Comparison of ENCODE assay signal across 8 cellular contexts in the genomic region with DNA sequence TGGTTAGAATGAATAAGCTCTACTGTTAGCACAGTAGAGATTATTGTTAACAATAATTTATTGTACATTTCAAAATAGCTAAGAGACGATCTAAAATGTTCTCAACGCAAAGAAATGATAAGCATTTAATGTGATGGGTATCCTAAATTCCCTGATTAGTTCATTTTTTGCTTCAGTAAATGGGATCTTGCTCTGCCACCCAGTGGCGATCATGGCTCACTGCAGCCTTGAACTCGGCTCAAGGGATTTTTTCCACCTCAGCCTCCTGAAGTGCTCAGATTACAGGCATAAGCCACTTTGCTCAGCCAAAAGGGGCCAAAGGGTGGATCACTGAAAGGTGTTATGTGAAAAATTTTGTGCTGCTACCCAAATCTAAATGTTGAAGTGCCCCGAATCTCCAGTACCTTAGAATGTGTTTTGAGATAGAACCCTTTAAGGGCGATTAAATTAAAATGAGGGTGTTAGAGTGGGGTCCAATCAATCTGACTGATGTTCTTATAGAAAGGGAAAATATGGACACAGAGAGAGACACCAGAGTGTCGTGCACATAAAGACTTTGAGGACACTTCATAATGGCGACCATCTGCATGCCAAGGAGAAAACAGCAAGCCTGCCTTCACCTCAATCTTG. TPM values are rescaled to one million over a fixed set of nuclear protein-coding genes. Genes with fewer than 3 reads are reported as not detected.
A peak's percentile ranks its signal among the peaks of the same experiment; 100 is the strongest.
DNase-seq lines count a peak whose midpoint lies in the region; ATAC-seq and TF ChIP-seq lines count a peak whose summit lies in the region.

No MANE protein-coding gene starts in this region.

- no peaks in the 10 kb centered on the region for H3K27me3 ChIP-seq in sigmoid colon

- no peak overlapping the region for H3K27ac Mint-ChIP-seq in activated naive CD8-positive, alpha-beta T cell treated with anti-CD3 and anti-CD28 coated beads, Interleukin-2, amount 50 U/mL, for 24 hours

- H3K36me3 ChIP-seq in sigmoid colon = no peaks in the 10 kb centered on the region

- WGBS in sigmoid colon, 2 donors = 18% methylated on average over 8 of the region's 8 CpGs

- no peaks in the 10 kb centered on the region for H3K36me3 Mint-ChIP-seq in activated naive CD8-positive, alpha-beta T cell treated with anti-CD3 and anti-CD28 coated beads, Interleukin-2, amount 50 U/mL, for 24 hours (ENCODE audit: low read depth)

- ATAC-seq in SK-N-SH treated with all-trans-retinoic acid at 6 μM for 48 hours (peak; percentile 87), left ventricle myocardium superior (peak; percentile 65), GM18907 (IDR thresholded peaks at IDR 0.05; ENCODE audit: unreplicated experiment) (no peak), GM18519 (IDR thresholded peaks at IDR 0.05; ENCODE audit: low FRiP score, unreplicated experiment) (no peak)
- no peak for ATAC-seq in activated naive CD8-positive, alpha-beta T cell treated with anti-CD3 and anti-CD28 coated beads, Interleukin-2, amount 50 U/mL, for 24 hours

- no peak overlapping the region for H3K4me3 Mint-ChIP-seq in activated naive CD8-positive, alpha-beta T cell treated with anti-CD3 and anti-CD28 coated beads, Interleukin-2, amount 50 U/mL, for 24 hours

- no peak for TF ChIP-seq POLR2A in sigmoid colon (IDR thresholded peaks at IDR 0.05)

- H3K27me3 Mint-ChIP-seq in activated naive CD8-positive, alpha-beta T cell treated with anti-CD3 and anti-CD28 coated beads, Interleukin-2, amount 50 U/mL, for 24 hours = no peaks in the 10 kb centered on the region

- peaks cover 0 to 4% (median 0%) of the 10 kb centered on the region in 4 donors for H3K4me1 ChIP-seq in sigmoid colon

- peak; percentile 33 for DNase-seq in DMS 273 treated with DMSO at 0.1 percent for 48 hours (lab: John Stamatoyannopoulos, UW)
- peak; percentile 38 for DNase-seq in KG1 (lab: John Stamatoyannopoulos, UW)
- DNase-seq in activated naive CD8-positive, alpha-beta T cell treated with anti-CD3 and anti-CD28 coated beads, Interleukin-2, amount 50 U/mL, for 24 hours = peak; percentile 54
- peak; percentile 54 for DNase-seq in left ventricle myocardium superior
- peak; percentile 75 for DNase-seq in sigmoid colon

- no peak overlapping the region for H3K27ac ChIP-seq in sigmoid colon

- no peaks in the 10 kb centered on the region for H3K9me3 Mint-ChIP-seq in activated naive CD8-positive, alpha-beta T cell treated with anti-CD3 and anti-CD28 coated beads, Interleukin-2, amount 50 U/mL, for 24 hours

- no peaks in the 10 kb centered on the region for H3K4me1 Mint-ChIP-seq in activated naive CD8-positive, alpha-beta T cell treated with anti-CD3 and anti-CD28 coated beads, Interleukin-2, amount 50 U/mL, for 24 hours

- H3K9me3 ChIP-seq in sigmoid colon = no peaks in the 10 kb centered on the region

- peak; percentile 76 to 90 (median 82) for TF ChIP-seq CTCF in sigmoid colon (IDR thresholded peaks at IDR 0.05)

- intact Hi-C loops in left ventricle myocardium superior (cut with micrococcal nuclease) = loop anchor here (2.0 kb wide), 1 partner anchor 99 kb away; a partner anchor contains a TSS
- intact Hi-C loops in sigmoid colon (cut with DNase I) = loop anchor here (1.0 kb wide), 1 partner anchor 99 kb away; a partner anchor contains a TSS

- H3K4me3 ChIP-seq in sigmoid colon = no peak overlapping the region

- TF ChIP-seq EP300 in sigmoid colon (IDR thresholded peaks at IDR 0.05) = no peak

TF ChIP-seq in SK-N-SH treated with all-trans-retinoic acid at 6 μM for 48 hours, 23 proteins besides CTCF, POLR2A, EP300 and RAD21 (continues in another document):
- no peak for TF ChIP-seq ESRRG (CRISPR knock-in tag; IDR thresholded peaks at IDR 0.05)
- TF ChIP-seq, protein P1, sequence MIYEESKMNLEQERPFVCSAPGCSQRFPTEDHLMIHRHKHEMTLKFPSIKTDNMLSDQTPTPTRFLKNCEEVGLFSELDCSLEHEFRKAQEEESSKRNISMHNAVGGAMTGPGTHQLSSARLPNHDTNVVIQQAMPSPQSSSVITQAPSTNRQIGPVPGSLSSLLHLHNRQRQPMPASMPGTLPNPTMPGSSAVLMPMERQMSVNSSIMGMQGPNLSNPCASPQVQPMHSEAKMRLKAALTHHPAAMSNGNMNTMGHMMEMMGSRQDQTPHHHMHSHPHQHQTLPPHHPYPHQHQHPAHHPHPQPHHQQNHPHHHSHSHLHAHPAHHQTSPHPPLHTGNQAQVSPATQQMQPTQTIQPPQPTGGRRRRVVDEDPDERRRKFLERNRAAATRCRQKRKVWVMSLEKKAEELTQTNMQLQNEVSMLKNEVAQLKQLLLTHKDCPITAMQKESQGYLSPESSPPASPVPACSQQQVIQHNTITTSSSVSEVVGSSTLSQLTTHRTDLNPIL (CRISPR knock-in tag; IDR thresholded peaks at IDR 0.05; ENCODE audit: low read depth) = no peak
- TF ChIP-seq, protein P2, sequence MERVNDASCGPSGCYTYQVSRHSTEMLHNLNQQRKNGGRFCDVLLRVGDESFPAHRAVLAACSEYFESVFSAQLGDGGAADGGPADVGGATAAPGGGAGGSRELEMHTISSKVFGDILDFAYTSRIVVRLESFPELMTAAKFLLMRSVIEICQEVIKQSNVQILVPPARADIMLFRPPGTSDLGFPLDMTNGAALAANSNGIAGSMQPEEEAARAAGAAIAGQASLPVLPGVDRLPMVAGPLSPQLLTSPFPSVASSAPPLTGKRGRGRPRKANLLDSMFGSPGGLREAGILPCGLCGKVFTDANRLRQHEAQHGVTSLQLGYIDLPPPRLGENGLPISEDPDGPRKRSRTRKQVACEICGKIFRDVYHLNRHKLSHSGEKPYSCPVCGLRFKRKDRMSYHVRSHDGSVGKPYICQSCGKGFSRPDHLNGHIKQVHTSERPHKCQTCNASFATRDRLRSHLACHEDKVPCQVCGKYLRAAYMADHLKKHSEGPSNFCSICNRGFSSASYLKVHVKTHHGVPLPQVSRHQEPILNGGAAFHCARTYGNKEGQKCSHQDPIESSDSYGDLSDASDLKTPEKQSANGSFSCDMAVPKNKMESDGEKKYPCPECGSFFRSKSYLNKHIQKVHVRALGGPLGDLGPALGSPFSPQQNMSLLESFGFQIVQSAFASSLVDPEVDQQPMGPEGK (CRISPR knock-in tag; IDR thresholded peaks at IDR 0.05; ENCODE audit: borderline replicate concordance) = no peak
- TF ChIP-seq ZFP30 (CRISPR knock-in tag; IDR thresholded peaks at IDR 0.05) = no peak
- TF ChIP-seq, protein P3, sequence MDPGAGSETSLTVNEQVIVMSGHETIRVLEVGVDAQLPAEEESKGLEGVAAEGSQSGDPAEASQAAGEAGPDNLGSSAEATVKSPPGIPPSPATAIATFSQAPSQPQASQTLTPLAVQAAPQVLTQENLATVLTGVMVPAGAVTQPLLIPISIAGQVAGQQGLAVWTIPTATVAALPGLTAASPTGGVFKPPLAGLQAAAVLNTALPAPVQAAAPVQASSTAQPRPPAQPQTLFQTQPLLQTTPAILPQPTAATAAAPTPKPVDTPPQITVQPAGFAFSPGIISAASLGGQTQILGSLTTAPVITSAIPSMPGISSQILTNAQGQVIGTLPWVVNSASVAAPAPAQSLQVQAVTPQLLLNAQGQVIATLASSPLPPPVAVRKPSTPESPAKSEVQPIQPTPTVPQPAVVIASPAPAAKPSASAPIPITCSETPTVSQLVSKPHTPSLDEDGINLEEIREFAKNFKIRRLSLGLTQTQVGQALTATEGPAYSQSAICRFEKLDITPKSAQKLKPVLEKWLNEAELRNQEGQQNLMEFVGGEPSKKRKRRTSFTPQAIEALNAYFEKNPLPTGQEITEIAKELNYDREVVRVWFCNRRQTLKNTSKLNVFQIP (CRISPR knock-in tag; IDR thresholded peaks at IDR 0.05; ENCODE audit: borderline replicate concordance, low read depth) = no peak
- no peak for TF ChIP-seq BACH2 (CRISPR knock-in tag; IDR thresholded peaks at IDR 0.05; ENCODE audit: borderline replicate concordance)
- no peak for TF ChIP-seq GLIS3 (CRISPR knock-in tag; IDR thresholded peaks at IDR 0.05)
- TF ChIP-seq TCF4 (CRISPR knock-in tag; IDR thresholded peaks at IDR 0.05; ENCODE audit: borderline replicate concordance) = no peak
- no peak for TF ChIP-seq ZFP3 (CRISPR knock-in tag; IDR thresholded peaks at IDR 0.05)
- no peak for TF ChIP-seq OSR1 (CRISPR knock-in tag; IDR thresholded peaks at IDR 0.05)
- TF ChIP-seq, protein P4, sequence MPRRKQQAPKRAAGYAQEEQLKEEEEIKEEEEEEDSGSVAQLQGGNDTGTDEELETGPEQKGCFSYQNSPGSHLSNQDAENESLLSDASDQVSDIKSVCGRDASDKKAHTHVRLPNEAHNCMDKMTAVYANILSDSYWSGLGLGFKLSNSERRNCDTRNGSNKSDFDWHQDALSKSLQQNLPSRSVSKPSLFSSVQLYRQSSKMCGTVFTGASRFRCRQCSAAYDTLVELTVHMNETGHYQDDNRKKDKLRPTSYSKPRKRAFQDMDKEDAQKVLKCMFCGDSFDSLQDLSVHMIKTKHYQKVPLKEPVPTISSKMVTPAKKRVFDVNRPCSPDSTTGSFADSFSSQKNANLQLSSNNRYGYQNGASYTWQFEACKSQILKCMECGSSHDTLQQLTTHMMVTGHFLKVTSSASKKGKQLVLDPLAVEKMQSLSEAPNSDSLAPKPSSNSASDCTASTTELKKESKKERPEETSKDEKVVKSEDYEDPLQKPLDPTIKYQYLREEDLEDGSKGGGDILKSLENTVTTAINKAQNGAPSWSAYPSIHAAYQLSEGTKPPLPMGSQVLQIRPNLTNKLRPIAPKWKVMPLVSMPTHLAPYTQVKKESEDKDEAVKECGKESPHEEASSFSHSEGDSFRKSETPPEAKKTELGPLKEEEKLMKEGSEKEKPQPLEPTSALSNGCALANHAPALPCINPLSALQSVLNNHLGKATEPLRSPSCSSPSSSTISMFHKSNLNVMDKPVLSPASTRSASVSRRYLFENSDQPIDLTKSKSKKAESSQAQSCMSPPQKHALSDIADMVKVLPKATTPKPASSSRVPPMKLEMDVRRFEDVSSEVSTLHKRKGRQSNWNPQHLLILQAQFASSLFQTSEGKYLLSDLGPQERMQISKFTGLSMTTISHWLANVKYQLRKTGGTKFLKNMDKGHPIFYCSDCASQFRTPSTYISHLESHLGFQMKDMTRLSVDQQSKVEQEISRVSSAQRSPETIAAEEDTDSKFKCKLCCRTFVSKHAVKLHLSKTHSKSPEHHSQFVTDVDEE (CRISPR knock-in tag; IDR thresholded peaks at IDR 0.05) = no peak
- TF ChIP-seq CSDC2 (CRISPR knock-in tag; IDR thresholded peaks at IDR 0.05) = no peak
- TF ChIP-seq RARB (CRISPR knock-in tag; IDR thresholded peaks at IDR 0.05) = no peak
- TF ChIP-seq ZNF565 (CRISPR knock-in tag; conservative IDR thresholded peaks at IDR 0.05; ENCODE audit: low read depth) = no peak
- TF ChIP-seq ZC3H10 (CRISPR knock-in tag; IDR thresholded peaks at IDR 0.05) = no peak
- no peak for TF ChIP-seq ARNTL (CRISPR knock-in tag; IDR thresholded peaks at IDR 0.05; ENCODE audit: borderline replicate concordance, low read depth)

RNA-seq across cellular contexts. Expression of a gene that starts 31.5 kb away (rescaled TPM):
- total RNA-seq in left ventricle myocardium superior = 10.6 TPM
- 10 to 100 TPM in 2 of 4 donors, 1 to 10 TPM in 2; 5.5 to 11.0 (median 9.9) TPM for total RNA-seq in sigmoid colon
- 1 to 10 TPM; 2.8 to 5.7 (median 3.0) TPM for polyA plus RNA-seq in sigmoid colon

RNA-seq across cellular contexts. Expression of a gene that starts 48.0 kb away (rescaled TPM):
- total RNA-seq in left ventricle myocardium superior = 372 TPM
- 100 to 1,000 TPM; 127 to 163 (median 137) TPM for total RNA-seq in sigmoid colon
- 100 to 1,000 TPM; 108 to 139 (median 126) TPM for polyA plus RNA-seq in sigmoid colon

RNA-seq across cellular contexts. Expression of a gene that starts 59.1 kb away (rescaled TPM):
- total RNA-seq in left ventricle myocardium superior (16.0 TPM), sigmoid colon (10 to 100 TPM in 1 of 4 donors, 1 to 10 TPM in 3; 7.5 to 11.2 (median 8.1) TPM)
- 1 to 10 TPM; 3.5 to 6.0 (median 4.2) TPM for polyA plus RNA-seq in sigmoid colon

Comparison
In these comparisons a context has a peak if more than half of its experiments do, and no peak if none do; other contexts are left out.
1. ATAC-seq: peak in SK-N-SH treated with all-trans-retinoic acid at 6 μM for 48 hours (single experiment) and left ventricle myocardium superior (single experiment); none in activated naive CD8-positive, alpha-beta T cell treated with anti-CD3 and anti-CD28 coated beads, Interleukin-2, amount 50 U/mL, for 24 hours (single experiment), GM18907 (single experiment) and GM18519 (single experiment).
2. Peak in every context shown above with its lines, with median percentiles within 50 percentile points of each other: DNase-seq.